8 cellular contexts compared by ENCODE assay signal in genomic region chr9:99807276-99807852, GRCh38. TPM values are rescaled to one million over a fixed set of nuclear protein-coding genes. Genes with fewer than 3 reads are reported as not detected.
DNase-seq lines count a peak whose midpoint lies in the region; ATAC-seq and TF ChIP-seq lines count a peak whose summit lies in the region.

No MANE protein-coding gene starts in this region.

- no peaks in the 10 kb centered on the region for H3K27me3 Mint-ChIP-seq in activated CD8-positive, alpha-beta T cell treated with anti-CD3 and anti-CD28 coated beads, Interleukin-2, amount 10 ng/mL, durations not matched to agents 7 days and 5 days (ENCODE audit: low read depth)
- no peaks in the 10 kb centered on the region for H3K27me3 Mint-ChIP-seq in natural killer cell treated with Interleukin-12 subunit alpha and Interleukin-12 subunit beta and Interleukin-15 and Interleukin-18, amount 100 ng/mL, for 72 hours

- H3K4me3 ChIP-seq in esophagus muscularis mucosa (no peak overlapping the region), upper lobe of right lung (no peak overlapping the region)

- no peak overlapping the region for H3K4me3 Mint-ChIP-seq in activated CD8-positive, alpha-beta T cell treated with anti-CD3 and anti-CD28 coated beads, Interleukin-2, amount 10 ng/mL, durations not matched to agents 7 days and 5 days
- no peak overlapping the region for H3K4me3 Mint-ChIP-seq in natural killer cell treated with Interleukin-12 subunit alpha and Interleukin-12 subunit beta and Interleukin-15 and Interleukin-18, amount 100 ng/mL, for 72 hours

- no peak for TF ChIP-seq POLR2A in esophagus muscularis mucosa (IDR thresholded peaks at IDR 0.05; ENCODE audit: low read depth)

- DNase-seq in NCI-H2196 (lab: John Stamatoyannopoulos, UW; ENCODE audit: unreplicated experiment) (peak; percentile 45), NCI-H2196 treated with DMSO at 0.1 percent for 48 hours (lab: John Stamatoyannopoulos, UW; ENCODE audit: unreplicated experiment) (no peak), NCI-H526 (lab: John Stamatoyannopoulos, UW) (peak; percentile 4 to 69), esophagus muscularis mucosa (ENCODE audit: extremely low spot score) (peak; percentile 94), upper lobe of right lung (peak; percentile 66)
- peak; percentile 80 for DNase-seq in activated CD8-positive, alpha-beta T cell treated with anti-CD3 and anti-CD28 coated beads, Interleukin-2, amount 10 ng/mL, durations not matched to agents 7 days and 5 days
- DNase-seq in natural killer cell treated with Interleukin-12 subunit alpha and Interleukin-12 subunit beta and Interleukin-15 and Interleukin-18, amount 100 ng/mL, for 72 hours (ENCODE audit: low spot score): peak; percentile 71

- H3K27ac ChIP-seq in esophagus muscularis mucosa (replicated peaks in 1 of 4) (no peak overlapping the region), upper lobe of right lung (no peak overlapping the region)

- POLR2A ChIA-PET in activated CD8-positive, alpha-beta T cell treated with anti-CD3 and anti-CD28 coated beads, Interleukin-2, amount 10 ng/mL, durations not matched to agents 7 days and 5 days (lab: Charles Lee): no interaction called here

- 29% methylated on average over 4 of the region's 4 CpGs for WGBS in esophagus muscularis mucosa

- CTCF ChIA-PET in activated CD8-positive, alpha-beta T cell treated with anti-CD3 and anti-CD28 coated beads, Interleukin-2, amount 10 ng/mL, durations not matched to agents 7 days and 5 days (lab: Charles Lee): no interaction called here

- peak; percentile 74 to 77 (median 75) for TF ChIP-seq CTCF in esophagus muscularis mucosa (IDR thresholded peaks at IDR 0.05)
- peak; percentile 87 for TF ChIP-seq CTCF in upper lobe of right lung (IDR thresholded peaks at IDR 0.05)

- no peak for TF ChIP-seq EP300 in esophagus muscularis mucosa (IDR thresholded peaks at IDR 0.05)

- H3K9me3 ChIP-seq in esophagus muscularis mucosa: no peaks in the 10 kb centered on the region
- no peaks in the 10 kb centered on the region for H3K9me3 ChIP-seq in upper lobe of right lung

- H3K27me3 ChIP-seq in esophagus muscularis mucosa (no peaks in the 10 kb centered on the region), upper lobe of right lung (no peaks in the 10 kb centered on the region)

- ATAC-seq in HG03095 (IDR thresholded peaks at IDR 0.05; ENCODE audit: unreplicated experiment) (peak; percentile 57), upper lobe of right lung (peak; percentile 82)
- peak; percentile 72 for ATAC-seq in activated CD8-positive, alpha-beta T cell treated with anti-CD3 and anti-CD28 coated beads, Interleukin-2, amount 10 ng/mL, durations not matched to agents 7 days and 5 days
- peak in 1 of 2 donors; percentile 72 for ATAC-seq in natural killer cell treated with Interleukin-12 subunit alpha and Interleukin-12 subunit beta and Interleukin-15 and Interleukin-18, amount 100 ng/mL, for 72 hours

- H3K36me3 Mint-ChIP-seq in activated CD8-positive, alpha-beta T cell treated with anti-CD3 and anti-CD28 coated beads, Interleukin-2, amount 10 ng/mL, durations not matched to agents 7 days and 5 days (ENCODE audit: low read depth): no peaks in the 10 kb centered on the region
- no peaks in the 10 kb centered on the region for H3K36me3 Mint-ChIP-seq in natural killer cell treated with Interleukin-12 subunit alpha and Interleukin-12 subunit beta and Interleukin-15 and Interleukin-18, amount 100 ng/mL, for 72 hours

- peaks cover 0 to 5% (median 1%) of the 10 kb centered on the region in 4 donors for H3K4me1 ChIP-seq in esophagus muscularis mucosa
- peaks cover 8% of the 10 kb centered on the region for H3K4me1 ChIP-seq in upper lobe of right lung

- intact Hi-C loops in esophagus muscularis mucosa (cut with DNase I) (loop anchor here (10.0 kb wide), 2 partner anchors 473 to 543 kb away; no protein-coding TSS in a partner anchor), upper lobe of right lung (cut with DNase I) (no loop called here)

- H3K9me3 Mint-ChIP-seq in activated CD8-positive, alpha-beta T cell treated with anti-CD3 and anti-CD28 coated beads, Interleukin-2, amount 10 ng/mL, durations not matched to agents 7 days and 5 days (ENCODE audit: insufficient read depth): no peaks in the 10 kb centered on the region
- H3K9me3 Mint-ChIP-seq in natural killer cell treated with Interleukin-12 subunit alpha and Interleukin-12 subunit beta and Interleukin-15 and Interleukin-18, amount 100 ng/mL, for 72 hours: no peaks in the 10 kb centered on the region

- peaks cover 25% of the 10 kb centered on the region for H3K4me1 Mint-ChIP-seq in activated CD8-positive, alpha-beta T cell treated with anti-CD3 and anti-CD28 coated beads, Interleukin-2, amount 10 ng/mL, durations not matched to agents 7 days and 5 days (ENCODE audit: low read depth)
- H3K4me1 Mint-ChIP-seq in natural killer cell treated with Interleukin-12 subunit alpha and Interleukin-12 subunit beta and Interleukin-15 and Interleukin-18, amount 100 ng/mL, for 72 hours (ENCODE audit: low read depth in 2 of 2): peaks cover 17 to 30% of the 10 kb centered on the region in 2 donors

- H3K36me3 ChIP-seq in esophagus muscularis mucosa: peaks cover 0 to 7% (median 0%) of the 10 kb centered on the region in 4 donors
- H3K36me3 ChIP-seq in upper lobe of right lung: no peaks in the 10 kb centered on the region

- peak overlapping the region; percentile 0 for H3K27ac Mint-ChIP-seq in activated CD8-positive, alpha-beta T cell treated with anti-CD3 and anti-CD28 coated beads, Interleukin-2, amount 10 ng/mL, durations not matched to agents 7 days and 5 days
- peak overlapping the region in 1 of 2 donors; percentile 52 for H3K27ac Mint-ChIP-seq in natural killer cell treated with Interleukin-12 subunit alpha and Interleukin-12 subunit beta and Interleukin-15 and Interleukin-18, amount 100 ng/mL, for 72 hours

RNA-seq across cellular contexts. Expression of gene NR4A3, which starts 14.3 kb away (rescaled TPM):
- under 1 TPM; 0.26 to 0.29 TPM for total RNA-seq in activated CD8-positive, alpha-beta T cell treated with anti-CD3 and anti-CD28 coated beads, Interleukin-2, amount 10 ng/mL, durations not matched to agents 7 days and 5 days
- 10 to 100 TPM in 1 of 4 donors, 1 to 10 TPM in 3; 1.2 to 17.4 (median 1.9) TPM for total RNA-seq in esophagus muscularis mucosa
- 1 to 10 TPM; 1.3 to 2.4 TPM for total RNA-seq in natural killer cell treated with Interleukin-12 subunit alpha and Interleukin-12 subunit beta and Interleukin-15 and Interleukin-18, amount 100 ng/mL, for 72 hours
- 3.8 TPM for total RNA-seq in upper lobe of right lung
